ENCODE assay signal across 2 cellular contexts in the genomic region with DNA sequence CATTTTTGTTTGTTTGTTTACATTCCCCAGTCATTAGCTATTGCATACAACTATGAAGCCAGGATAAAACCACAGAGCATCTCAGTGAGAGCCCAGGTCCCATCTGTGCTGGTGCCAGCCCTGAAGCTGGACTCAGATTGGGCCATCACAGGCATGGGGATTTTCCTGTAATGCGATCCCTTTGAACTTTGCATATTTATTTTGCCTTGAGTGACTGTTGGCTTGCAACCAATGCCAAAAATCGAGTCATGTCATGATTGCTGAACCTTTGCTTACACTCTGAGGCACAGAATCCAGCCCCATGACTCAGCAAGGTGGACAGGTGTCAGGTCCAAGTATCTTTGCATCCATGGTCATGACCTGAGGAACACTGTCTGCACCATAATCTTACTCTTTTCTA.
TF ChIP-seq lines count a peak whose summit lies in the region.

No MANE protein-coding gene starts in this region.

TF ChIP-seq in GM23338, 12 proteins besides CTCF, POLR2A, EP300 and RAD21 (continued from another document and continues in another):
- TF ChIP-seq, protein P1, sequence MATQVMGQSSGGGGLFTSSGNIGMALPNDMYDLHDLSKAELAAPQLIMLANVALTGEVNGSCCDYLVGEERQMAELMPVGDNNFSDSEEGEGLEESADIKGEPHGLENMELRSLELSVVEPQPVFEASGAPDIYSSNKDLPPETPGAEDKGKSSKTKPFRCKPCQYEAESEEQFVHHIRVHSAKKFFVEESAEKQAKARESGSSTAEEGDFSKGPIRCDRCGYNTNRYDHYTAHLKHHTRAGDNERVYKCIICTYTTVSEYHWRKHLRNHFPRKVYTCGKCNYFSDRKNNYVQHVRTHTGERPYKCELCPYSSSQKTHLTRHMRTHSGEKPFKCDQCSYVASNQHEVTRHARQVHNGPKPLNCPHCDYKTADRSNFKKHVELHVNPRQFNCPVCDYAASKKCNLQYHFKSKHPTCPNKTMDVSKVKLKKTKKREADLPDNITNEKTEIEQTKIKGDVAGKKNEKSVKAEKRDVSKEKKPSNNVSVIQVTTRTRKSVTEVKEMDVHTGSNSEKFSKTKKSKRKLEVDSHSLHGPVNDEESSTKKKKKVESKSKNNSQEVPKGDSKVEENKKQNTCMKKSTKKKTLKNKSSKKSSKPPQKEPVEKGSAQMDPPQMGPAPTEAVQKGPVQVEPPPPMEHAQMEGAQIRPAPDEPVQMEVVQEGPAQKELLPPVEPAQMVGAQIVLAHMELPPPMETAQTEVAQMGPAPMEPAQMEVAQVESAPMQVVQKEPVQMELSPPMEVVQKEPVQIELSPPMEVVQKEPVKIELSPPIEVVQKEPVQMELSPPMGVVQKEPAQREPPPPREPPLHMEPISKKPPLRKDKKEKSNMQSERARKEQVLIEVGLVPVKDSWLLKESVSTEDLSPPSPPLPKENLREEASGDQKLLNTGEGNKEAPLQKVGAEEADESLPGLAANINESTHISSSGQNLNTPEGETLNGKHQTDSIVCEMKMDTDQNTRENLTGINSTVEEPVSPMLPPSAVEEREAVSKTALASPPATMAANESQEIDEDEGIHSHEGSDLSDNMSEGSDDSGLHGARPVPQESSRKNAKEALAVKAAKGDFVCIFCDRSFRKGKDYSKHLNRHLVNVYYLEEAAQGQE (IDR thresholded peaks at IDR 0.05; ENCODE audit: unreplicated experiment) = no peak
- TF ChIP-seq JUNB (IDR thresholded peaks at IDR 0.05; ENCODE audit: unreplicated experiment) = no peak
- TF ChIP-seq STAT1 (IDR thresholded peaks at IDR 0.05; ENCODE audit: unreplicated experiment) = no peak
- no peak for TF ChIP-seq CREB1 (CRISPR knock-in tag; IDR thresholded peaks at IDR 0.05; ENCODE audit: low read depth)
- TF ChIP-seq EZH2 (IDR thresholded peaks at IDR 0.05; ENCODE audit: low read depth, unreplicated experiment) = no peak
- TF ChIP-seq EZH2phosphoT487 (IDR thresholded peaks at IDR 0.05; ENCODE audit: unreplicated experiment) = no peak
- TF ChIP-seq ZNF114 (CRISPR knock-in tag; IDR thresholded peaks at IDR 0.05) = no peak
- no peak for TF ChIP-seq POLR2AphosphoS5 (IDR thresholded peaks at IDR 0.05; ENCODE audit: low read depth)
- TF ChIP-seq ZNF331 (CRISPR knock-in tag; IDR thresholded peaks at IDR 0.05; ENCODE audit: low read depth) = no peak
- TF ChIP-seq, protein P2, sequence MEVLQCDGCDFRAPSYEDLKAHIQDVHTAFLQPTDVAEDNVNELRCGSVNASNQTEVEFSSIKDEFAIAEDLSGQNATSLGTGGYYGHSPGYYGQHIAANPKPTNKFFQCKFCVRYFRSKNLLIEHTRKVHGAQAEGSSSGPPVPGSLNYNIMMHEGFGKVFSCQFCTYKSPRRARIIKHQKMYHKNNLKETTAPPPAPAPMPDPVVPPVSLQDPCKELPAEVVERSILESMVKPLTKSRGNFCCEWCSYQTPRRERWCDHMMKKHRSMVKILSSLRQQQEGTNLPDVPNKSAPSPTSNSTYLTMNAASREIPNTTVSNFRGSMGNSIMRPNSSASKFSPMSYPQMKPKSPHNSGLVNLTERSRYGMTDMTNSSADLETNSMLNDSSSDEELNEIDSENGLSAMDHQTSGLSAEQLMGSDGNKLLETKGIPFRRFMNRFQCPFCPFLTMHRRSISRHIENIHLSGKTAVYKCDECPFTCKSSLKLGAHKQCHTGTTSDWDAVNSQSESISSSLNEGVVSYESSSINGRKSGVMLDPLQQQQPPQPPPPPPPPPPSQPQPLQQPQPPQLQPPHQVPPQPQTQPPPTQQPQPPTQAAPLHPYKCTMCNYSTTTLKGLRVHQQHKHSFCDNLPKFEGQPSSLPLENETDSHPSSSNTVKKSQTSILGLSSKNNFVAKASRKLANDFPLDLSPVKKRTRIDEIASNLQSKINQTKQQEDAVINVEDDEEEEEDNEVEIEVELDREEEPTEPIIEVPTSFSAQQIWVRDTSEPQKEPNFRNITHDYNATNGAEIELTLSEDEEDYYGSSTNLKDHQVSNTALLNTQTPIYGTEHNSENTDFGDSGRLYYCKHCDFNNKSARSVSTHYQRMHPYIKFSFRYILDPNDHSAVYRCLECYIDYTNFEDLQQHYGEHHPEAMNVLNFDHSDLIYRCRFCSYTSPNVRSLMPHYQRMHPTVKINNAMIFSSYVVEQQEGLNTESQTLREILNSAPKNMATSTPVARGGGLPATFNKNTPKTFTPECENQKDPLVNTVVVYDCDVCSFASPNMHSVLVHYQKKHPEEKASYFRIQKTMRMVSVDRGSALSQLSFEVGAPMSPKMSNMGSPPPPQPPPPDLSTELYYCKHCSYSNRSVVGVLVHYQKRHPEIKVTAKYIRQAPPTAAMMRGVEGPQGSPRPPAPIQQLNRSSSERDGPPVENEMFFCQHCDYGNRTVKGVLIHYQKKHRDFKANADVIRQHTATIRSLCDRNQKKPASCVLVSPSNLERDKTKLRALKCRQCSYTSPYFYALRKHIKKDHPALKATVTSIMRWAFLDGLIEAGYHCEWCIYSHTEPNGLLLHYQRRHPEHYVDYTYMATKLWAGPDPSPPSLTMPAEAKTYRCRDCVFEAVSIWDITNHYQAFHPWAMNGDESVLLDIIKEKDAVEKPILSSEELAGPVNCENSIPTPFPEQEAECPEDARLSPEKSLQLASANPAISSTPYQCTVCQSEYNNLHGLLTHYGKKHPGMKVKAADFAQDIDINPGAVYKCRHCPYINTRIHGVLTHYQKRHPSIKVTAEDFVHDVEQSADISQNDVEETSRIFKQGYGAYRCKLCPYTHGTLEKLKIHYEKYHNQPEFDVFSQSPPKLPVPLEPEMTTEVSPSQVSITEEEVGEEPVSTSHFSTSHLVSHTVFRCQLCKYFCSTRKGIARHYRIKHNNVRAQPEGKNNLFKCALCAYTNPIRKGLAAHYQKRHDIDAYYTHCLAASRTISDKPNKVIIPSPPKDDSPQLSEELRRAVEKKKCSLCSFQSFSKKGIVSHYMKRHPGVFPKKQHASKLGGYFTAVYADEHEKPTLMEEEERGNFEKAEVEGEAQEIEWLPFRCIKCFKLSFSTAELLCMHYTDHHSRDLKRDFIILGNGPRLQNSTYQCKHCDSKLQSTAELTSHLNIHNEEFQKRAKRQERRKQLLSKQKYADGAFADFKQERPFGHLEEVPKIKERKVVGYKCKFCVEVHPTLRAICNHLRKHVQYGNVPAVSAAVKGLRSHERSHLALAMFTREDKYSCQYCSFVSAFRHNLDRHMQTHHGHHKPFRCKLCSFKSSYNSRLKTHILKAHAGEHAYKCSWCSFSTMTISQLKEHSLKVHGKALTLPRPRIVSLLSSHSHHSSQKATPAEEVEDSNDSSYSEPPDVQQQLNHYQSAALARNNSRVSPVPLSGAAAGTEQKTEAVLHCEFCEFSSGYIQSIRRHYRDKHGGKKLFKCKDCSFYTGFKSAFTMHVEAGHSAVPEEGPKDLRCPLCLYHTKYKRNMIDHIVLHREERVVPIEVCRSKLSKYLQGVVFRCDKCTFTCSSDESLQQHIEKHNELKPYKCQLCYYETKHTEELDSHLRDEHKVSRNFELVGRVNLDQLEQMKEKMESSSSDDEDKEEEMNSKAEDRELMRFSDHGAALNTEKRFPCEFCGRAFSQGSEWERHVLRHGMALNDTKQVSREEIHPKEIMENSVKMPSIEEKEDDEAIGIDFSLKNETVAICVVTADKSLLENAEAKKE (CRISPR knock-in tag; IDR thresholded peaks at IDR 0.05) = no peak

TF ChIP-seq in H1, 55 proteins besides CTCF, POLR2A, EP300 and RAD21 (continued from another document):
- no peak for TF ChIP-seq RBBP5 (IDR thresholded peaks at IDR 0.05; ENCODE audit: borderline replicate concordance, low read depth, low read length)
- TF ChIP-seq FOSL1 (IDR thresholded peaks at IDR 0.05; ENCODE audit: insufficient read depth, low read depth, low read length) = no peak
- no peak for TF ChIP-seq CREB1 (IDR thresholded peaks at IDR 0.05)
- no peak for TF ChIP-seq RFX5 (IDR thresholded peaks at IDR 0.05; ENCODE audit: borderline replicate concordance, low read depth, low read length)
- no peak for TF ChIP-seq JUND (IDR thresholded peaks at IDR 0.05; ENCODE audit: low read length)
- TF ChIP-seq ASH2L (IDR thresholded peaks at IDR 0.05; ENCODE audit: low read length) = no peak
- TF ChIP-seq BACH1 (IDR thresholded peaks at IDR 0.05; ENCODE audit: low read length) = no peak
- no peak for TF ChIP-seq SUZ12 (IDR thresholded peaks at IDR 0.05; ENCODE audit: low read length)
- TF ChIP-seq, protein P3, sequence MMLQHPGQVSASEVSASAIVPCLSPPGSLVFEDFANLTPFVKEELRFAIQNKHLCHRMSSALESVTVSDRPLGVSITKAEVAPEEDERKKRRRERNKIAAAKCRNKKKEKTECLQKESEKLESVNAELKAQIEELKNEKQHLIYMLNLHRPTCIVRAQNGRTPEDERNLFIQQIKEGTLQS (IDR thresholded peaks at IDR 0.05; ENCODE audit: insufficient read depth, low read depth, low read length) = no peak
- TF ChIP-seq CBX5 (IDR thresholded peaks at IDR 0.05; ENCODE audit: low read depth, low read length) = no peak
- TF ChIP-seq SIRT6 (IDR thresholded peaks at IDR 0.05; ENCODE audit: low read length) = no peak
- TF ChIP-seq TAF1 (IDR thresholded peaks at IDR 0.05; ENCODE audit: low read depth, low read length) = no peak
- TF ChIP-seq, protein P4, sequence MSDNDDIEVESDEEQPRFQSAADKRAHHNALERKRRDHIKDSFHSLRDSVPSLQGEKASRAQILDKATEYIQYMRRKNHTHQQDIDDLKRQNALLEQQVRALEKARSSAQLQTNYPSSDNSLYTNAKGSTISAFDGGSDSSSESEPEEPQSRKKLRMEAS (IDR thresholded peaks at IDR 0.05) = no peak
